In the genomic region with DNA sequence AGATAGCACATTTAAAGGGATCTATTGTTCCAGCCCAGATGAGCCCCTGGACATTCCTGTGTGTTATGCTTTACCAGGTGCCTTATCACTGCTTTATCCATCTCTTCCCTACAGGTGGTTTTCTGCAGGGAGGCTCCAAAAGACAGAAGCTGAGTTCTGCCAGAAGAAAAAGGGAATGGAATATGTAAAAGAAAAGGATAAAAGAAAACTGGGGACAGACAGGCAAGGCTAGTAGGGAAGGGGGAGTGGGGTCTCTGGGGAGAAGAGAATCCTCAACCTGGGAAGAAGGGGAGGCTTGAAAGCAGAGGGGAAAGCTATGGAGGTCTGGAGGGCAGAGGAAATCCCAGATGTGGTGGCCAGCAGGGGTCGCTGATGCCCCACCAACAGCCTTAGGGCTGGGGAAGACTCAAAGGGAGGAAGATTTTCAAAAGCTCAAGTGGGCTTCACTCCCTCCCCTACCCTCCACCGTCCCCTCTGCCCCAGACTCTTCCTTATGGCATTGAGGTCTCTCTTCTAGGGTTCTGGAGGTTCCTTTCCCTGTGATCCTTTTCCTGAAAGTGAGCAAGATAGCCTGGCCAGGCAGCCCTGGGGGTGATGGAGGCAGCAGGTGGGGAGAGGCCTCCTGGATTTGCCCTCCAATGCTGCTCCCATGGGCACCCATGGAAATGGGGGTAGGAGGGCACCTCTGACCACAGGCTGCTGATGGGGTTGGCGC, we compare ENCODE assay signal across 1 cellular context.
A peak's percentile ranks its signal among the peaks of the same experiment; 100 is the strongest.
TF ChIP-seq lines count a peak whose summit lies in the region.

No MANE protein-coding gene starts in this region.

TF ChIP-seq in K562, 482 proteins besides CTCF, POLR2A, EP300 and RAD21 (continued from another document):
- TF ChIP-seq, protein P1, sequence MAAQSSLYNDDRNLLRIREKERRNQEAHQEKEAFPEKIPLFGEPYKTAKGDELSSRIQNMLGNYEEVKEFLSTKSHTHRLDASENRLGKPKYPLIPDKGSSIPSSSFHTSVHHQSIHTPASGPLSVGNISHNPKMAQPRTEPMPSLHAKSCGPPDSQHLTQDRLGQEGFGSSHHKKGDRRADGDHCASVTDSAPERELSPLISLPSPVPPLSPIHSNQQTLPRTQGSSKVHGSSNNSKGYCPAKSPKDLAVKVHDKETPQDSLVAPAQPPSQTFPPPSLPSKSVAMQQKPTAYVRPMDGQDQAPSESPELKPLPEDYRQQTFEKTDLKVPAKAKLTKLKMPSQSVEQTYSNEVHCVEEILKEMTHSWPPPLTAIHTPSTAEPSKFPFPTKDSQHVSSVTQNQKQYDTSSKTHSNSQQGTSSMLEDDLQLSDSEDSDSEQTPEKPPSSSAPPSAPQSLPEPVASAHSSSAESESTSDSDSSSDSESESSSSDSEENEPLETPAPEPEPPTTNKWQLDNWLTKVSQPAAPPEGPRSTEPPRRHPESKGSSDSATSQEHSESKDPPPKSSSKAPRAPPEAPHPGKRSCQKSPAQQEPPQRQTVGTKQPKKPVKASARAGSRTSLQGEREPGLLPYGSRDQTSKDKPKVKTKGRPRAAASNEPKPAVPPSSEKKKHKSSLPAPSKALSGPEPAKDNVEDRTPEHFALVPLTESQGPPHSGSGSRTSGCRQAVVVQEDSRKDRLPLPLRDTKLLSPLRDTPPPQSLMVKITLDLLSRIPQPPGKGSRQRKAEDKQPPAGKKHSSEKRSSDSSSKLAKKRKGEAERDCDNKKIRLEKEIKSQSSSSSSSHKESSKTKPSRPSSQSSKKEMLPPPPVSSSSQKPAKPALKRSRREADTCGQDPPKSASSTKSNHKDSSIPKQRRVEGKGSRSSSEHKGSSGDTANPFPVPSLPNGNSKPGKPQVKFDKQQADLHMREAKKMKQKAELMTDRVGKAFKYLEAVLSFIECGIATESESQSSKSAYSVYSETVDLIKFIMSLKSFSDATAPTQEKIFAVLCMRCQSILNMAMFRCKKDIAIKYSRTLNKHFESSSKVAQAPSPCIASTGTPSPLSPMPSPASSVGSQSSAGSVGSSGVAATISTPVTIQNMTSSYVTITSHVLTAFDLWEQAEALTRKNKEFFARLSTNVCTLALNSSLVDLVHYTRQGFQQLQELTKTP (IDR thresholded peaks at IDR 0.05; ENCODE audit: low read depth in 1 of 2, partially characterized antibody in 2 of 2), result no peak
- TF ChIP-seq CC2D1A (IDR thresholded peaks at IDR 0.05), result peak; percentile 75
